ENCODE assay signal across 10 cellular contexts in the genomic region with DNA sequence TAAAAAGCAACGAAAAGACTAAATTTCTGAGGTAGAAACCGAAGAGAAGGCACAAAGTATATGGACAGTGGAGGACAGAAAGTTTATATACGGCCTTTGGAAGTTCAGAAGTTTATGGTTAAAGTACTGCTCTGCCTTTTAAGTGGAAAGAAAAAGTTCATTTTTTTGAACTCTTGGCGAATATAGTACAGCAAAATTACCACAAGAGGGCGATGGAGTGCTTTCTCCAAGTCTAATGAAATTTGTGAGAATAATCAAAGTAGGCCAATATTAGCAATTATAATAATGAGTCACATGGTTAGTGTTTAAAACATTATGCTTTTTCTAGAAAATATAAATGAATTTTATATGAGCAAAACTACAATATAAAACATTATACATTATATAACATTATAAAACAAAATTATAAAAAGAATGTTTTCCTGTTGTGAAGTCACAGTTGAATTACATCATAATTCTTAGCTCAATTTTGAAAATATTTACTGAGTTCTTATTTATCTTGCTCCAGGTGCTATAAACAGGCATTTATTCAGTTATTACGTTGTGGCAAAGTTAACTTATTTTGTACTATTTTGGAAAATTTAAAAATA.
DNase-seq lines count a peak whose midpoint lies in the region; ATAC-seq and TF ChIP-seq lines count a peak whose summit lies in the region.
"Had no signal": no experiment of that assay in that cellular context is flagged by ENCODE, and none has a peak within 500 bp of the region (broad histone marks: within the 10 kb centered on the region; RNA-seq: fewer than 3 reads in every experiment).

No MANE protein-coding gene starts in this region.

- no peaks in the 10 kb centered on the region for H3K27me3 ChIP-seq in gastroesophageal sphincter
- H3K27me3 ChIP-seq in spleen (replicated peaks in 1 of 7): no peaks in the 10 kb centered on the region
- H3K27me3 ChIP-seq: BLaER1 treated with 17β-estradiol and CSF1 and Interleukin-3, amounts not matched to agents 10 nM and 100 nM had no signal

- H3K36me3 ChIP-seq in gastroesophageal sphincter: peaks cover 0 to 35% of the 10 kb centered on the region in 2 donors
- peaks cover 0 to 60% (median 11%) of the 10 kb centered on the region in 6 donors for H3K36me3 ChIP-seq in spleen

- peak; percentile 69 to 81 (median 73) for TF ChIP-seq CTCF in gastroesophageal sphincter (IDR thresholded peaks at IDR 0.05)
- TF ChIP-seq CTCF in spleen (IDR thresholded peaks at IDR 0.05 in 8 of 11, conservative IDR thresholded peaks at IDR 0.05 in 3 of 11): peak in 9 of 11 experiments; percentile 45 to 78 (median 64)

- H3K9me3 ChIP-seq in gastroesophageal sphincter: no peaks in the 10 kb centered on the region
- no peaks in the 10 kb centered on the region for H3K9me3 ChIP-seq in spleen
- H3K9me3 ChIP-seq: BLaER1 treated with 17β-estradiol and CSF1 and Interleukin-3, amounts not matched to agents 10 nM and 100 nM had no signal

- intact Hi-C loops in spleen (cut with DNase I; ENCODE audit: low total_unique reads): loop anchor here (10.0 kb wide), 1 partner anchor 473 kb away; no protein-coding TSS in a partner anchor

- 21% methylated on average over 6 of the region's 6 CpGs for whole genome bisulfite sequencing in gastroesophageal sphincter (ENCODE audit: low coverage in 1 of 2), 2 donors
- 23 to 31% (median 29%) methylated on average over 6 of the region's 6 CpGs for WGBS in spleen, 5 donors

- ATAC-seq in GM18861 (IDR thresholded peaks at IDR 0.05; ENCODE audit: unreplicated experiment) (peak; percentile 72), HG03575 (IDR thresholded peaks at IDR 0.05; ENCODE audit: extremely low read depth, insufficient number of reproducible peaks, low FRiP score, unreplicated experiment) (peak; percentile 58), gastroesophageal sphincter (no peak), GM18870 (IDR thresholded peaks at IDR 0.05; ENCODE audit: unreplicated experiment) (no peak)
- ATAC-seq: activated naive CD4-positive, alpha-beta T cell treated with anti-CD3 and anti-CD28 coated beads, Interleukin-2, amount 50 U/mL, for 72 hours had no signal

- H3K27ac ChIP-seq in gastroesophageal sphincter (peak overlapping the region in 1 of 4 donors; percentile 1), spleen (no peak overlapping the region)
- H3K27ac ChIP-seq: BLaER1 treated with 17β-estradiol and CSF1 and Interleukin-3, amounts not matched to agents 10 nM and 100 nM had no signal

- no peak for TF ChIP-seq EP300 in gastroesophageal sphincter (IDR thresholded peaks at IDR 0.05)

- peaks cover 0 to 33% (median 3%) of the 10 kb centered on the region in 3 donors for H3K4me1 ChIP-seq in gastroesophageal sphincter
- H3K4me1 ChIP-seq in spleen: peaks cover 0 to 5% (median 0%) of the 10 kb centered on the region in 6 donors
- H3K4me1 ChIP-seq: BLaER1 treated with 17β-estradiol and CSF1 and Interleukin-3, amounts not matched to agents 10 nM and 100 nM had no signal

- TF ChIP-seq POLR2A in gastroesophageal sphincter (IDR thresholded peaks at IDR 0.05) (no peak), spleen (IDR thresholded peaks at IDR 0.05) (no peak)

- H3K4me3 ChIP-seq in gastroesophageal sphincter: no peak overlapping the region
- no peak overlapping the region for H3K4me3 ChIP-seq in spleen
- H3K4me3 ChIP-seq: BLaER1 treated with 17β-estradiol and CSF1 and Interleukin-3, amounts not matched to agents 10 nM and 100 nM had no signal

- DNase-seq in DMS79 treated with DMSO at 0.1 percent for 48 hours (lab: John Stamatoyannopoulos, UW) (peak; percentile 3), DMS79 (lab: John Stamatoyannopoulos, UW) (no peak), T follicular helper cell (ENCODE audit: low read depth) (peak; percentile 2), spleen (no peak)

Comparison
In these comparisons a context has a peak if more than half of its experiments do, and no peak if none do; other contexts are left out.
1. DNase-seq: peak in DMS79 treated with DMSO at 0.1 percent for 48 hours (single experiment) and T follicular helper cell (single experiment); none in DMS79 (single experiment) and spleen (single experiment).
2. ATAC-seq: peak in GM18861 (single experiment) and HG03575 (single experiment); none in gastroesophageal sphincter (single experiment) and GM18870 (single experiment).